In the genomic region with DNA sequence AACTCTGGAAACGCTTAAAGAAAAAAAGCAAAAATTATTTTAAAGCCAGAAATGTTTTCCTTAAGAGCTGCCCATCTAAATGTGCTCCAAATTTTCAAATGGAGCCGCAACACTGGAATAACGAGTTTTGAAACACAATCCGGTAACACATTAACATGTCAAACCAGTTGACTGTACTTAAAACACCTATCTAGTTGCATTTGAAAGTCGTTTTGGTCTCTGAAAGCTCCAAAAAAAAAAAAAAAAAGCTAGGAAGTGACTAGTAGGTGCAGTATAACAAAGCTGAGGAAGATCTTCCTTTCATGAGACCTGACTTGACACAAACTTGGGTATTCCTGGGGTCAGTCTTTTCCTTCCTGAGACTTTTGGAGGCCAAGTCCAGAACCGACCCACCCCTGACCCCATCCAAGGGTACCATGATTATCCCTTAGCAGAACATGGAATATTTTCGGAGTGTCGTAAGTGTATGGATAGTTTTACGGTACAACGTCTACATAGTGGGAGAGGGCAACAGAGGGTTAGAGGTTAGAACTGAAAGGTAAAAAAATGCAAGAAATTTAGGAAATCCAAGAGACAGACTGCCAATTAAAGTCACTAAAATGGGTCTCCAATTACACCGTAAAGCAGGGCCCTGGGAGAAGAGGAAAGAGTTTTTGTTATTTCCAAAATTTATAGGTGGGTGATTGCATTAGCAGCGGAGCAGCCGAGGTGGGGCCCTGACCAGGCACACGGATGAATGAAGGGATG, we compare ENCODE assay signal across 8 cellular contexts. TPM values are rescaled to one million over a fixed set of nuclear protein-coding genes. Genes with fewer than 3 reads are reported as not detected.
DNase-seq lines count a peak whose midpoint lies in the region; ATAC-seq and TF ChIP-seq lines count a peak whose summit lies in the region.

No MANE protein-coding gene starts in this region.

- ATAC-seq in heart left ventricle = no peak
- ATAC-seq in HG03565 (IDR thresholded peaks at IDR 0.05; ENCODE audit: unreplicated experiment) = peak; percentile 1

- intact Hi-C loops in heart left ventricle (cut with DNase I) = loop anchor here in 3 of 10 donors (1.0 to 5.0 kb wide), 3 partner anchors 64 to 121 kb away; a partner anchor contains a TSS
- intact Hi-C loops in cardiac septum (cut with DNase I) = loop anchor here (2.0 kb wide), 1 partner anchor 120 kb away; a partner anchor contains a TSS

- WGBS in heart left ventricle, 4 donors = 15 to 20% (median 17%) methylated on average over 14 of the region's 14 CpGs
- WGBS in mesodermal cell (ENCODE audit: insufficient coverage in 2 of 2), 2 experiments = 8 to 13% methylated on average over 11 to 12 of the region's 14 CpGs

- H3K27me3 ChIP-seq in heart left ventricle = no peaks in the 10 kb centered on the region

- DNase-seq in heart left ventricle = no peak
- no peak for DNase-seq in cardiac septum (ENCODE audit: low spot score)
- DNase-seq in astrocyte of the spinal cord (ENCODE audit: low read depth, low spot score) = no peak
- DNase-seq in NK-92 treated with Interleukin-12 subunit alpha and Interleukin-12 subunit beta, amount 100 ng/mL, for 24 hours (lab: John Stamatoyannopoulos, UW) = no peak
- no peak for DNase-seq in central memory CD4-positive, alpha-beta T cell
- no peak for DNase-seq in stimulated activated CD4-positive, alpha-beta T cell treated with anti-CD3 and anti-CD28 coated beads, Interleukin-15, amount 100 ng/mL, for 24 hours

- no peak for TF ChIP-seq POLR2A in heart left ventricle (IDR thresholded peaks at IDR 0.05)

- in situ Hi-C loops in astrocyte of the spinal cord (cut with HindIII; ENCODE audit: low sequenced_read_pairs) = no loop called here

- H3K36me3 ChIP-seq in heart left ventricle (peaks cover 0 to 36% (median 2%) of the 10 kb centered on the region in 9 donors), mesodermal cell (ENCODE audit: control insufficient read depth, insufficient read depth, low read length) (peaks cover 8% of the 10 kb centered on the region)

- H3K9me3 ChIP-seq in heart left ventricle (no peaks in the 10 kb centered on the region), mesodermal cell (ENCODE audit: control insufficient read depth, low read length) (no peaks in the 10 kb centered on the region)

- H3K27ac ChIP-seq in heart left ventricle = peak overlapping the region; percentile 91 to 99 (median 97)
- peak overlapping the region; percentile 94 for H3K27ac ChIP-seq in mesodermal cell (ENCODE audit: low read depth, low read length, severe bottlenecking)

- H3K4me3 ChIP-seq in heart left ventricle (peak overlapping the region; percentile 49 to 96 (median 80)), astrocyte of the spinal cord (ENCODE audit: low read depth, low read length) (peak overlapping the region; percentile 91), mesodermal cell (ENCODE audit: extremely low read depth, insufficient read depth, low read length, poor library complexity, severe bottlenecking) (peak overlapping the region; percentile 68)

- H3K4me1 ChIP-seq in heart left ventricle = peaks cover 0 to 23% (median 13%) of the 10 kb centered on the region in 12 donors
- H3K4me1 ChIP-seq in mesodermal cell (ENCODE audit: control insufficient read depth, insufficient read depth, low read length, poor library complexity, severe bottlenecking) = no peaks in the 10 kb centered on the region

- no peak for TF ChIP-seq CTCF in heart left ventricle (IDR thresholded peaks at IDR 0.05)
- no peak for TF ChIP-seq CTCF in astrocyte of the spinal cord (IDR thresholded peaks at IDR 0.05; ENCODE audit: low read depth, low read length)

RNA-seq across cellular contexts. Expression of a gene that starts 0.8 kb away (rescaled TPM):
- total RNA-seq in heart left ventricle = 10 to 100 TPM in 8 of 9 donors, 1 to 10 TPM in 1; 9.3 to 22.9 (median 18.9) TPM
- 10 to 100 TPM; 13.5 to 28.3 TPM for polyA plus RNA-seq in heart left ventricle
- total RNA-seq in cardiac septum = 16.0 TPM
- polyA plus RNA-seq in mesodermal cell (2013, experiment 1 of 2) = 37.7 TPM
- 58.9 TPM for polyA plus RNA-seq in mesodermal cell (2013, experiment 2 of 2)
